In the genomic region with DNA sequence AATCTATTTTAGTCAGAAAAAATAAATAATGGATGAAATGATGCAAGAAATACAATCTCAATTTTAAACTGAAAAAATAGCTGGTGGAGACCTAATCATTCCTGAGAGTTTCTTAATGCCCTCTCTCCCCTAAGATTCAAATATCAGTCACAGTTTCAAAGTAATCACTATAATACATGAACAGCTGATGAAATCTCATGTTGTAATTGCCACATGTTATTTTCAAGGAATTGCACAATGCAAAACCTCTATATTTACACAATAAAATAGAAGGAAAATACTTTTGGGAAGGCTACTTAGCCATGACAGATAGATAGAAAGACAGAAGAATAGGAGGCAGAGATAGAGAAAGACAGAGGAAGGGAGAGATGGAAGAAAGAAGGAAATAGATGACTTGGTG, we compare ENCODE assay signal across 2 cellular contexts.
A peak's percentile ranks its signal among the peaks of the same experiment; 100 is the strongest.
TF ChIP-seq lines count a peak whose summit lies in the region.

No MANE protein-coding gene starts in this region.

TF ChIP-seq in HepG2, 621 proteins besides CTCF, POLR2A, EP300 and RAD21:
- TF ChIP-seq ZNF350 (CRISPR knock-in tag; IDR thresholded peaks at IDR 0.05; ENCODE audit: borderline replicate concordance, low read depth): no peak
- peak; percentile 43; the same call in 1 of the 2 replicates for TF ChIP-seq CEBPB (IDR thresholded peaks at IDR 0.05; ENCODE audit: borderline replicate concordance, low read depth, low read length)
- TF ChIP-seq, protein P1, sequence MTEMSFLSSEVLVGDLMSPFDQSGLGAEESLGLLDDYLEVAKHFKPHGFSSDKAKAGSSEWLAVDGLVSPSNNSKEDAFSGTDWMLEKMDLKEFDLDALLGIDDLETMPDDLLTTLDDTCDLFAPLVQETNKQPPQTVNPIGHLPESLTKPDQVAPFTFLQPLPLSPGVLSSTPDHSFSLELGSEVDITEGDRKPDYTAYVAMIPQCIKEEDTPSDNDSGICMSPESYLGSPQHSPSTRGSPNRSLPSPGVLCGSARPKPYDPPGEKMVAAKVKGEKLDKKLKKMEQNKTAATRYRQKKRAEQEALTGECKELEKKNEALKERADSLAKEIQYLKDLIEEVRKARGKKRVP (CRISPR knock-in tag; IDR thresholded peaks at IDR 0.05): 0 out of 4 replicates have a peak, but pooled peaks of 1 of the 2 experiments have one; percentile 24
- TF ChIP-seq, protein P2, sequence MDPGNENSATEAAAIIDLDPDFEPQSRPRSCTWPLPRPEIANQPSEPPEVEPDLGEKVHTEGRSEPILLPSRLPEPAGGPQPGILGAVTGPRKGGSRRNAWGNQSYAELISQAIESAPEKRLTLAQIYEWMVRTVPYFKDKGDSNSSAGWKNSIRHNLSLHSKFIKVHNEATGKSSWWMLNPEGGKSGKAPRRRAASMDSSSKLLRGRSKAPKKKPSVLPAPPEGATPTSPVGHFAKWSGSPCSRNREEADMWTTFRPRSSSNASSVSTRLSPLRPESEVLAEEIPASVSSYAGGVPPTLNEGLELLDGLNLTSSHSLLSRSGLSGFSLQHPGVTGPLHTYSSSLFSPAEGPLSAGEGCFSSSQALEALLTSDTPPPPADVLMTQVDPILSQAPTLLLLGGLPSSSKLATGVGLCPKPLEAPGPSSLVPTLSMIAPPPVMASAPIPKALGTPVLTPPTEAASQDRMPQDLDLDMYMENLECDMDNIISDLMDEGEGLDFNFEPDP (CRISPR knock-in tag; conservative IDR thresholded peaks at IDR 0.05): no peak

TF ChIP-seq in GM23338, 12 proteins besides CTCF, POLR2A, EP300 and RAD21:
- no peak for TF ChIP-seq EZH2phosphoT487 (IDR thresholded peaks at IDR 0.05; ENCODE audit: unreplicated experiment)
- no peak for TF ChIP-seq EZH2 (IDR thresholded peaks at IDR 0.05; ENCODE audit: low read depth, unreplicated experiment)
- TF ChIP-seq CREB1 (CRISPR knock-in tag; IDR thresholded peaks at IDR 0.05; ENCODE audit: low read depth): no peak
- no peak for TF ChIP-seq NANOG (IDR thresholded peaks at IDR 0.05; ENCODE audit: borderline replicate concordance)
- no peak for TF ChIP-seq ZNF331 (CRISPR knock-in tag; IDR thresholded peaks at IDR 0.05; ENCODE audit: low read depth)
- no peak for TF ChIP-seq STAT1 (IDR thresholded peaks at IDR 0.05; ENCODE audit: unreplicated experiment)
- TF ChIP-seq, protein P3, sequence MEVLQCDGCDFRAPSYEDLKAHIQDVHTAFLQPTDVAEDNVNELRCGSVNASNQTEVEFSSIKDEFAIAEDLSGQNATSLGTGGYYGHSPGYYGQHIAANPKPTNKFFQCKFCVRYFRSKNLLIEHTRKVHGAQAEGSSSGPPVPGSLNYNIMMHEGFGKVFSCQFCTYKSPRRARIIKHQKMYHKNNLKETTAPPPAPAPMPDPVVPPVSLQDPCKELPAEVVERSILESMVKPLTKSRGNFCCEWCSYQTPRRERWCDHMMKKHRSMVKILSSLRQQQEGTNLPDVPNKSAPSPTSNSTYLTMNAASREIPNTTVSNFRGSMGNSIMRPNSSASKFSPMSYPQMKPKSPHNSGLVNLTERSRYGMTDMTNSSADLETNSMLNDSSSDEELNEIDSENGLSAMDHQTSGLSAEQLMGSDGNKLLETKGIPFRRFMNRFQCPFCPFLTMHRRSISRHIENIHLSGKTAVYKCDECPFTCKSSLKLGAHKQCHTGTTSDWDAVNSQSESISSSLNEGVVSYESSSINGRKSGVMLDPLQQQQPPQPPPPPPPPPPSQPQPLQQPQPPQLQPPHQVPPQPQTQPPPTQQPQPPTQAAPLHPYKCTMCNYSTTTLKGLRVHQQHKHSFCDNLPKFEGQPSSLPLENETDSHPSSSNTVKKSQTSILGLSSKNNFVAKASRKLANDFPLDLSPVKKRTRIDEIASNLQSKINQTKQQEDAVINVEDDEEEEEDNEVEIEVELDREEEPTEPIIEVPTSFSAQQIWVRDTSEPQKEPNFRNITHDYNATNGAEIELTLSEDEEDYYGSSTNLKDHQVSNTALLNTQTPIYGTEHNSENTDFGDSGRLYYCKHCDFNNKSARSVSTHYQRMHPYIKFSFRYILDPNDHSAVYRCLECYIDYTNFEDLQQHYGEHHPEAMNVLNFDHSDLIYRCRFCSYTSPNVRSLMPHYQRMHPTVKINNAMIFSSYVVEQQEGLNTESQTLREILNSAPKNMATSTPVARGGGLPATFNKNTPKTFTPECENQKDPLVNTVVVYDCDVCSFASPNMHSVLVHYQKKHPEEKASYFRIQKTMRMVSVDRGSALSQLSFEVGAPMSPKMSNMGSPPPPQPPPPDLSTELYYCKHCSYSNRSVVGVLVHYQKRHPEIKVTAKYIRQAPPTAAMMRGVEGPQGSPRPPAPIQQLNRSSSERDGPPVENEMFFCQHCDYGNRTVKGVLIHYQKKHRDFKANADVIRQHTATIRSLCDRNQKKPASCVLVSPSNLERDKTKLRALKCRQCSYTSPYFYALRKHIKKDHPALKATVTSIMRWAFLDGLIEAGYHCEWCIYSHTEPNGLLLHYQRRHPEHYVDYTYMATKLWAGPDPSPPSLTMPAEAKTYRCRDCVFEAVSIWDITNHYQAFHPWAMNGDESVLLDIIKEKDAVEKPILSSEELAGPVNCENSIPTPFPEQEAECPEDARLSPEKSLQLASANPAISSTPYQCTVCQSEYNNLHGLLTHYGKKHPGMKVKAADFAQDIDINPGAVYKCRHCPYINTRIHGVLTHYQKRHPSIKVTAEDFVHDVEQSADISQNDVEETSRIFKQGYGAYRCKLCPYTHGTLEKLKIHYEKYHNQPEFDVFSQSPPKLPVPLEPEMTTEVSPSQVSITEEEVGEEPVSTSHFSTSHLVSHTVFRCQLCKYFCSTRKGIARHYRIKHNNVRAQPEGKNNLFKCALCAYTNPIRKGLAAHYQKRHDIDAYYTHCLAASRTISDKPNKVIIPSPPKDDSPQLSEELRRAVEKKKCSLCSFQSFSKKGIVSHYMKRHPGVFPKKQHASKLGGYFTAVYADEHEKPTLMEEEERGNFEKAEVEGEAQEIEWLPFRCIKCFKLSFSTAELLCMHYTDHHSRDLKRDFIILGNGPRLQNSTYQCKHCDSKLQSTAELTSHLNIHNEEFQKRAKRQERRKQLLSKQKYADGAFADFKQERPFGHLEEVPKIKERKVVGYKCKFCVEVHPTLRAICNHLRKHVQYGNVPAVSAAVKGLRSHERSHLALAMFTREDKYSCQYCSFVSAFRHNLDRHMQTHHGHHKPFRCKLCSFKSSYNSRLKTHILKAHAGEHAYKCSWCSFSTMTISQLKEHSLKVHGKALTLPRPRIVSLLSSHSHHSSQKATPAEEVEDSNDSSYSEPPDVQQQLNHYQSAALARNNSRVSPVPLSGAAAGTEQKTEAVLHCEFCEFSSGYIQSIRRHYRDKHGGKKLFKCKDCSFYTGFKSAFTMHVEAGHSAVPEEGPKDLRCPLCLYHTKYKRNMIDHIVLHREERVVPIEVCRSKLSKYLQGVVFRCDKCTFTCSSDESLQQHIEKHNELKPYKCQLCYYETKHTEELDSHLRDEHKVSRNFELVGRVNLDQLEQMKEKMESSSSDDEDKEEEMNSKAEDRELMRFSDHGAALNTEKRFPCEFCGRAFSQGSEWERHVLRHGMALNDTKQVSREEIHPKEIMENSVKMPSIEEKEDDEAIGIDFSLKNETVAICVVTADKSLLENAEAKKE (CRISPR knock-in tag; IDR thresholded peaks at IDR 0.05): no peak
- TF ChIP-seq, protein P4, sequence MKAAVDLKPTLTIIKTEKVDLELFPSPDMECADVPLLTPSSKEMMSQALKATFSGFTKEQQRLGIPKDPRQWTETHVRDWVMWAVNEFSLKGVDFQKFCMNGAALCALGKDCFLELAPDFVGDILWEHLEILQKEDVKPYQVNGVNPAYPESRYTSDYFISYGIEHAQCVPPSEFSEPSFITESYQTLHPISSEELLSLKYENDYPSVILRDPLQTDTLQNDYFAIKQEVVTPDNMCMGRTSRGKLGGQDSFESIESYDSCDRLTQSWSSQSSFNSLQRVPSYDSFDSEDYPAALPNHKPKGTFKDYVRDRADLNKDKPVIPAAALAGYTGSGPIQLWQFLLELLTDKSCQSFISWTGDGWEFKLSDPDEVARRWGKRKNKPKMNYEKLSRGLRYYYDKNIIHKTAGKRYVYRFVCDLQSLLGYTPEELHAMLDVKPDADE (IDR thresholded peaks at IDR 0.05): no peak
- TF ChIP-seq, protein P5, sequence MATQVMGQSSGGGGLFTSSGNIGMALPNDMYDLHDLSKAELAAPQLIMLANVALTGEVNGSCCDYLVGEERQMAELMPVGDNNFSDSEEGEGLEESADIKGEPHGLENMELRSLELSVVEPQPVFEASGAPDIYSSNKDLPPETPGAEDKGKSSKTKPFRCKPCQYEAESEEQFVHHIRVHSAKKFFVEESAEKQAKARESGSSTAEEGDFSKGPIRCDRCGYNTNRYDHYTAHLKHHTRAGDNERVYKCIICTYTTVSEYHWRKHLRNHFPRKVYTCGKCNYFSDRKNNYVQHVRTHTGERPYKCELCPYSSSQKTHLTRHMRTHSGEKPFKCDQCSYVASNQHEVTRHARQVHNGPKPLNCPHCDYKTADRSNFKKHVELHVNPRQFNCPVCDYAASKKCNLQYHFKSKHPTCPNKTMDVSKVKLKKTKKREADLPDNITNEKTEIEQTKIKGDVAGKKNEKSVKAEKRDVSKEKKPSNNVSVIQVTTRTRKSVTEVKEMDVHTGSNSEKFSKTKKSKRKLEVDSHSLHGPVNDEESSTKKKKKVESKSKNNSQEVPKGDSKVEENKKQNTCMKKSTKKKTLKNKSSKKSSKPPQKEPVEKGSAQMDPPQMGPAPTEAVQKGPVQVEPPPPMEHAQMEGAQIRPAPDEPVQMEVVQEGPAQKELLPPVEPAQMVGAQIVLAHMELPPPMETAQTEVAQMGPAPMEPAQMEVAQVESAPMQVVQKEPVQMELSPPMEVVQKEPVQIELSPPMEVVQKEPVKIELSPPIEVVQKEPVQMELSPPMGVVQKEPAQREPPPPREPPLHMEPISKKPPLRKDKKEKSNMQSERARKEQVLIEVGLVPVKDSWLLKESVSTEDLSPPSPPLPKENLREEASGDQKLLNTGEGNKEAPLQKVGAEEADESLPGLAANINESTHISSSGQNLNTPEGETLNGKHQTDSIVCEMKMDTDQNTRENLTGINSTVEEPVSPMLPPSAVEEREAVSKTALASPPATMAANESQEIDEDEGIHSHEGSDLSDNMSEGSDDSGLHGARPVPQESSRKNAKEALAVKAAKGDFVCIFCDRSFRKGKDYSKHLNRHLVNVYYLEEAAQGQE (IDR thresholded peaks at IDR 0.05; ENCODE audit: unreplicated experiment): no peak
- TF ChIP-seq ZNF114 (CRISPR knock-in tag; IDR thresholded peaks at IDR 0.05): no peak
- TF ChIP-seq POLR2AphosphoS5 (IDR thresholded peaks at IDR 0.05; ENCODE audit: low read depth): no peak
- TF ChIP-seq JUNB (IDR thresholded peaks at IDR 0.05; ENCODE audit: unreplicated experiment): no peak
